9 cellular contexts compared by ENCODE assay signal in genomic region chr14:36773136-36773540, GRCh38.
DNase-seq lines count a peak whose midpoint lies in the region; ATAC-seq and TF ChIP-seq lines count a peak whose summit lies in the region.
"Had no signal": no experiment of that assay in that cellular context is flagged by ENCODE, and none has a peak within 500 bp of the region (broad histone marks: within the 10 kb centered on the region; RNA-seq: fewer than 3 reads in every experiment).

No MANE protein-coding gene starts in this region.

- H3K27ac Mint-ChIP-seq in WTC11: no peak overlapping the region

- H3K4me3 Mint-ChIP-seq in WTC11: no peak overlapping the region

- peaks cover 11% of the 10 kb centered on the region for H3K4me1 ChIP-seq in mesodermal cell (ENCODE audit: control insufficient read depth, insufficient read depth, low read length, poor library complexity, severe bottlenecking)
- H3K4me1 ChIP-seq: sigmoid colon had no signal

- no peak overlapping the region for H3K4me3 ChIP-seq in mesodermal cell (ENCODE audit: extremely low read depth, insufficient read depth, low read length, poor library complexity, severe bottlenecking)
- H3K4me3 ChIP-seq: sigmoid colon had no signal

- peaks cover 10% of the 10 kb centered on the region for H3K4me1 Mint-ChIP-seq in WTC11

- H3K27ac ChIP-seq in mesodermal cell (ENCODE audit: low read depth, low read length, severe bottlenecking): peak overlapping the region; percentile 91
- H3K27ac ChIP-seq: sigmoid colon had no signal

- POLR2A ChIA-PET in WTC11 (lab: Charles Lee): interaction anchor here (1.0 kb wide), 1 partner anchor 169 kb away, joined by 3 read pairs; no protein-coding TSS in a partner anchor

- H3K36me3 Mint-ChIP-seq in WTC11: no peaks in the 10 kb centered on the region

- no peaks in the 10 kb centered on the region for H3K36me3 ChIP-seq in mesodermal cell (ENCODE audit: control insufficient read depth, insufficient read depth, low read length)
- H3K36me3 ChIP-seq: sigmoid colon had no signal

- no peaks in the 10 kb centered on the region for H3K27me3 Mint-ChIP-seq in WTC11 (ENCODE audit: low read depth)

- peak; percentile 41 for DNase-seq in NCI-H1436 (lab: John Stamatoyannopoulos, UW)
- no peak for DNase-seq in WTC11 (ENCODE audit: low spot score)
- no peak for DNase-seq in HuH-7.5 (ENCODE audit: low spot score)
- DNase-seq in UCSD-AML1 (lab: John Stamatoyannopoulos, UW; ENCODE audit: unreplicated experiment): no peak
- DNase-seq in GM20000 (ENCODE audit: low spot score): no peak
- DNase-seq: sigmoid colon had no signal

- H3K9me3 ChIP-seq in mesodermal cell (ENCODE audit: control insufficient read depth, low read length): no peaks in the 10 kb centered on the region

- TF ChIP-seq CTCF in GM12872 (IDR thresholded peaks at IDR 0.05; ENCODE audit: insufficient read depth, low read depth, low read length) (peak; percentile 7; the same call in 1 of the 3 replicates), WTC11 (IDR thresholded peaks at IDR 0.05) (no peak), GM20000 (IDR thresholded peaks at IDR 0.05; ENCODE audit: extremely low read depth, missing control alignments) (no peak)

- ATAC-seq in WTC11 (peak; percentile 73), GM18907 (IDR thresholded peaks at IDR 0.05; ENCODE audit: unreplicated experiment) (no peak)

- CTCF ChIA-PET in WTC11 (lab: Charles Lee): interaction anchor here (0.7 to 2.6 kb wide), 4 partner anchors 9 to 344 kb away, joined by 3 to 15 read pairs (median 3); no protein-coding TSS in a partner anchor

- peaks cover 3% of the 10 kb centered on the region; the same call in 1 of the 2 replicates for H3K9me3 Mint-ChIP-seq in WTC11

- WGBS in mesodermal cell (ENCODE audit: insufficient coverage in 2 of 2), 2 experiments: 0 to 10% methylated on average over 1 to 2 of the region's 3 CpGs

TF ChIP-seq in WTC11, 78 proteins besides CTCF, POLR2A, EP300 and RAD21:
- TF ChIP-seq RELA (CRISPR knock-in tag; IDR thresholded peaks at IDR 0.05; ENCODE audit: borderline replicate concordance): no peak
- TF ChIP-seq CDX4 (CRISPR knock-in tag; IDR thresholded peaks at IDR 0.05; ENCODE audit: borderline replicate concordance): no peak
- TF ChIP-seq NR3C1 (CRISPR knock-in tag; conservative IDR thresholded peaks at IDR 0.05; ENCODE audit: low read depth): no peak
